In the genomic region with DNA sequence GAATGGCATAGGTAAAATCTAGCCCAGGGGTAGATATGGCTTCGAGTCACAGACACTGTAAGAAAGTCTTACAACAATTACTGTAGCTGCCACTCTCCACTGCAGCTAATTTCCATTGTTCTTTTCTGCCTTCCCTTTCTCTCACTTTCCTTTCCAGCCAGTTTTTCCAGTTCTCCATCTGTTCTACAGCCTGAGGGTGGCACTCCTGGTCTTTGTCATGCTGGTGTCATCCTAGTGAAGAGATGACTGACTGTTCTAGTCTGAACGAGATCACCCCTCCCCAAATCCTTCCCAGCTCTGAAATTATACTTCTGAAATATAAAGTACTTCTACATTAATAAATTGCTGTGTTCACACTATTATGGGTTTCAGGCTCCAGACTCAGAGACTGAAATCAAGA, we compare ENCODE assay signal across 20 cellular contexts.
DNase-seq lines count a peak whose midpoint lies in the region; ATAC-seq and TF ChIP-seq lines count a peak whose summit lies in the region.
"Had no signal": no experiment of that assay in that cellular context is flagged by ENCODE, and none has a peak within 500 bp of the region (broad histone marks: within the 10 kb centered on the region; RNA-seq: fewer than 3 reads in every experiment).

No MANE protein-coding gene starts in this region.

- POLR2A ChIA-PET in MCF 10A (lab: Yijun Ruan, JAX), result interaction anchor here (1.2 kb wide), 1 partner anchor 60 kb away, joined by 3 read pairs; no protein-coding TSS in a partner anchor

- no peak overlapping the region for H3K4me3 ChIP-seq in breast epithelium
- H3K4me3 ChIP-seq in MM.1S (ENCODE audit: low read length), result no peak overlapping the region
- H3K4me3 ChIP-seq: ascending aorta, GM12878, mucosa of descending colon, psoas muscle, transverse colon had no signal

- no peak for ATAC-seq in left cardiac atrium
- ATAC-seq: GM12878, mucosa of descending colon, psoas muscle had no signal

- BruUV-seq in MCF 10A (replicated peaks; lab: Mats Ljungman, UMichigan), result no TSS peak

- H3K27me3 ChIP-seq in breast epithelium (no peaks in the 10 kb centered on the region), MM.1S (replicated peaks; ENCODE audit: insufficient read depth, low read length) (no peaks in the 10 kb centered on the region)
- H3K27me3 ChIP-seq: ascending aorta, transverse colon had no signal

- H3K36me3 ChIP-seq in breast epithelium (no peaks in the 10 kb centered on the region), MM.1S (replicated peaks; ENCODE audit: insufficient read depth, low read length) (no peaks in the 10 kb centered on the region)
- H3K36me3 ChIP-seq: ascending aorta, transverse colon had no signal

- peak; percentile 16 for TF ChIP-seq CTCF in MCF 10A (IDR thresholded peaks at IDR 0.05; ENCODE audit: unreplicated experiment)
- TF ChIP-seq CTCF in breast epithelium (IDR thresholded peaks at IDR 0.05), result no peak
- TF ChIP-seq CTCF in MM.1S (IDR thresholded peaks at IDR 0.05; ENCODE audit: low read length), result no peak

- H3K27ac ChIP-seq in breast epithelium (no peak overlapping the region), epithelial cell of prostate (no peak overlapping the region), MM.1S (ENCODE audit: low read length) (no peak overlapping the region)
- H3K27ac ChIP-seq: KMS-11, psoas muscle, transverse colon had no signal

- no peaks in the 10 kb centered on the region for H3K9me3 Mint-ChIP-seq in MCF 10A (ENCODE audit: unreplicated experiment)
- H3K9me3 Mint-ChIP-seq: activated CD4-positive, alpha-beta memory T cell treated with anti-CD3 and anti-CD28 coated beads for 36 hours had no signal

- no peaks in the 10 kb centered on the region for H3K4me1 Mint-ChIP-seq in MCF 10A (ENCODE audit: insufficient read depth, unreplicated experiment)

- intact Hi-C loops in MCF 10A (cut with micrococcal nuclease) (loop anchor here (1.0 kb wide), 2 partner anchors 58 to 732 kb away; no protein-coding TSS in a partner anchor), breast epithelium (cut with DNase I; ENCODE audit: low total_unique reads) (no loop called here), posterior vena cava (cut with DNase I) (loop anchor here in 1 of 2 donors (5.0 kb wide), 1 partner anchor 571 kb away; no protein-coding TSS in a partner anchor), left cardiac atrium (cut with DNase I) (no loop called here)

- no peaks in the 10 kb centered on the region for H3F3A ChIP-seq in MM.1S (ENCODE audit: insufficient read depth, low read length)

- CTCF ChIA-PET in MCF 10A (lab: Yijun Ruan, JAX), result interaction anchor here (0.6 to 10.5 kb wide), 15 partner anchors 9 to 970 kb away, joined by 3 to 200 read pairs (median 5); no protein-coding TSS in a partner anchor

- H3K36me3 Mint-ChIP-seq in MCF 10A (ENCODE audit: insufficient read depth, unreplicated experiment), result no peaks in the 10 kb centered on the region
- H3K36me3 Mint-ChIP-seq: activated CD4-positive, alpha-beta memory T cell treated with anti-CD3 and anti-CD28 coated beads for 36 hours had no signal

- no peaks in the 10 kb centered on the region for H3K27me3 Mint-ChIP-seq in MCF 10A (ENCODE audit: insufficient read depth, unreplicated experiment)

- H3K9ac ChIP-seq in MM.1S (ENCODE audit: low read length), result no peak overlapping the region
- H3K9ac ChIP-seq: KMS-11 had no signal

- peak; percentile 30 for DNase-seq in MCF 10A (ENCODE audit: unreplicated experiment)
- DNase-seq in breast epithelium (ENCODE audit: low spot score in 2 of 2), result no peak
- peak; percentile 39 for DNase-seq in NCI-H748 (lab: John Stamatoyannopoulos, UW; ENCODE audit: unreplicated experiment)
- peak; percentile 45 for DNase-seq in epithelial cell of prostate (ENCODE audit: low read depth, low spot score)
- DNase-seq in posterior vena cava (ENCODE audit: low spot score), result no peak
- no peak for DNase-seq in retina
- DNase-seq in left cardiac atrium, result no peak
- no peak for DNase-seq in MM.1S
- DNase-seq: activated CD4-positive, alpha-beta memory T cell treated with anti-CD3 and anti-CD28 coated beads for 36 hours; activated effector memory CD4-positive, alpha-beta T cell treated with Interleukin-2 at 50 U/mL for 16 hours; DND-41; mucosa of descending colon; NCI-H226; psoas muscle; RPMI8226; T-helper 9 cell; transverse colon had no signal

- no peak overlapping the region for H3K4me3 Mint-ChIP-seq in MCF 10A (ENCODE audit: unreplicated experiment)
- H3K4me3 Mint-ChIP-seq: activated CD4-positive, alpha-beta memory T cell treated with anti-CD3 and anti-CD28 coated beads for 36 hours had no signal

- no peaks in the 10 kb centered on the region for H3K9me2 ChIP-seq in MM.1S (replicated peaks; ENCODE audit: insufficient read depth, low read length)

- H2AFZ ChIP-seq in MM.1S (ENCODE audit: low read length), result no peak overlapping the region

- H3K9me3 ChIP-seq in breast epithelium (no peaks in the 10 kb centered on the region), MM.1S (replicated peaks; ENCODE audit: insufficient read depth, low read length) (no peaks in the 10 kb centered on the region)
- H3K9me3 ChIP-seq: ascending aorta, mucosa of descending colon, psoas muscle, transverse colon had no signal

- H3K4me1 ChIP-seq in breast epithelium, result no peaks in the 10 kb centered on the region
- H3K4me1 ChIP-seq in MM.1S (ENCODE audit: low read length), result no peaks in the 10 kb centered on the region
- H3K4me1 ChIP-seq: psoas muscle, transverse colon had no signal

- H3K4me2 ChIP-seq in MM.1S (ENCODE audit: low read depth, low read length), result no peak overlapping the region
- H3K4me2 ChIP-seq: KMS-11 had no signal

- TF ChIP-seq POLR2A in breast epithelium (IDR thresholded peaks at IDR 0.05), result no peak

- H3K27ac Mint-ChIP-seq in MCF 10A (ENCODE audit: low read depth, unreplicated experiment), result no peak overlapping the region
- H3K27ac Mint-ChIP-seq: activated CD4-positive, alpha-beta memory T cell treated with anti-CD3 and anti-CD28 coated beads for 36 hours had no signal

- no peaks in the 10 kb centered on the region for H3K79me2 ChIP-seq in MM.1S (ENCODE audit: low read length)

- no peaks in the 10 kb centered on the region for H4K20me1 ChIP-seq in MM.1S (ENCODE audit: insufficient read depth, low read length)

Comparison
In these comparisons a context has a peak if more than half of its experiments do, and no peak if none do; other contexts are left out.
1. DNase-seq: peak in MCF 10A (single experiment), NCI-H748 (single experiment) and epithelial cell of prostate (single experiment); none in breast epithelium (0 of 2), posterior vena cava (single experiment), retina (single experiment), left cardiac atrium (single experiment) and MM.1S (single experiment).